Comparison of ENCODE assay signal across 2 cellular contexts in the genomic region with DNA sequence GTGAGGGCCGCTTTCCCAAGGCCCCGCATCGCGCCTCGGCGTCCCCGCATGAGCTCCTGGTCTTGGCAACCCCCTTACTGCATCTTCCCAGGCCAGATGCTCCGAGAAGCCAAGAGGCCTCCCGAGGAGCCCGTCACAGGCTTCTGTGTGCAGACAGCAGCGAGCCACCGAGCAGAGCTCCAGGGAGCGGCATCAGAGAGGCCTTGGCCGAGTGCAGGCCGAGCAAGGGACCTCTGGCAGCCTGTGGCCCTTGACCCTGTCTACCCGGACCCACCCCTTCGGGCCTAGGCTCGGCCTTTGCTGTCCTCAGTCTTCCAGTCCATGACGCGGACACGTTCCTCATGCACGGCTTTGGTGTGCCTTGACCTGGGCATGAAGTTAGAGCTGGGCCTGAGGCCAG.
TF ChIP-seq lines count a peak whose summit lies in the region.

No MANE protein-coding gene starts in this region.

TF ChIP-seq in HepG2, 621 proteins besides CTCF, POLR2A, EP300 and RAD21:
- TF ChIP-seq MEIS1 (CRISPR knock-in tag; IDR thresholded peaks at IDR 0.05; ENCODE audit: borderline replicate concordance): peak; percentile 29; the same call in 1 of the 2 replicates
- TF ChIP-seq ZNF687 (CRISPR knock-in tag; IDR thresholded peaks at IDR 0.05): peak; percentile 30; the same call in 1 of the 2 replicates
- TF ChIP-seq ZNF274 (CRISPR knock-in tag; IDR thresholded peaks at IDR 0.05): no peak
- TF ChIP-seq ZNF629 (CRISPR knock-in tag; conservative IDR thresholded peaks at IDR 0.05): 0 out of 2 replicates have a peak, but pooled peaks have one; percentile 13
- peak; percentile 45; the same call in 1 of the 2 replicates for TF ChIP-seq ZFX (CRISPR knock-in tag; IDR thresholded peaks at IDR 0.05; ENCODE audit: low read depth)

TF ChIP-seq in H1, 55 proteins besides CTCF, POLR2A, EP300 and RAD21:
- TF ChIP-seq KDM5A (IDR thresholded peaks at IDR 0.05; ENCODE audit: low read length): no peak
- no peak for TF ChIP-seq EGR1 (IDR thresholded peaks at IDR 0.05; ENCODE audit: borderline replicate concordance, low read depth, low read length)
- no peak for TF ChIP-seq USF2 (IDR thresholded peaks at IDR 0.05; ENCODE audit: low read length)
- no peak for TF ChIP-seq BACH1 (IDR thresholded peaks at IDR 0.05; ENCODE audit: low read length)
- no peak for TF ChIP-seq POLR2AphosphoS5 (IDR thresholded peaks at IDR 0.05; ENCODE audit: low read depth, low read length)
- no peak for TF ChIP-seq SIX5 (IDR thresholded peaks at IDR 0.05; ENCODE audit: low read depth, low read length)
- no peak for TF ChIP-seq TEAD4 (IDR thresholded peaks at IDR 0.05; ENCODE audit: low read depth, low read length)
- TF ChIP-seq BRCA1 (IDR thresholded peaks at IDR 0.05; ENCODE audit: low read depth, low read length): no peak
